In the genomic region with DNA sequence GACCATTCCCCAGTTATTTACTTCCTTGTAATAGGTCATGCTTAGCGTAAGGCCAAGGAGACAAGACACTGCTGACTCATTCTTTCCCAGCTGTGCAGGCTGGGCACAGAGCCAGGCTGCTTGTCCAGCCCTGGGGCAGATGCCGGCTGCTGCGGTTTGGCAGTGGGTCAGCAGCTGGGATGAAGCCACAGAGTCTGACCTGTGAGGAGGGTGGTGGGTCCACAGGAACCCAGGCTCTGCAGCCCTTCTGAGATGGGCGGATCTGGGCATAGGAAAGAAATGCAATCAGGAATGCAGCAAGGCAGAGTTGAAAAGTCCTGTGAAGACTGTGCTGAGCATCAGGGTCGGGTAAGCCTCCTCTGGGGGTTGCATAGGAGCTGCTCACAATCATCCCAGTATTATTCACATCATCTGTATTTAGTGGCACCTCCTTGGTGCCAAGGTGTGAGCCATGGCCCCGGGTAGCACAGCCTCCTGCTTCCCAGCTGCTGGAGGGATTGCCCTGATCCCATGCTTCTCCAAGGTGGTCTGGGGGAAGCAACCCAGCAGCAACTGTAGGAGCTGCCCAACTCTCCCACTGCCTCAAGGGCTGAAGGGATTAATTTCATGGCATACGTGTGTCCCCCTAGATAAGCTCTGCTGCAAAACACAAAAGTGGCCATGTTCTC, we compare ENCODE assay signal across 9 cellular contexts.
A peak's percentile ranks its signal among the peaks of the same experiment; 100 is the strongest.
DNase-seq lines count a peak whose midpoint lies in the region; ATAC-seq and TF ChIP-seq lines count a peak whose summit lies in the region.
"Had no signal": no experiment of that assay in that cellular context is flagged by ENCODE, and none has a peak within 500 bp of the region (broad histone marks: within the 10 kb centered on the region; RNA-seq: fewer than 3 reads in every experiment).

No MANE protein-coding gene starts in this region.

- no peaks in the 10 kb centered on the region for H3K36me3 ChIP-seq in HCT116 (ENCODE audit: control insufficient read depth in 1 of 2, insufficient read depth in 2 of 2, low read length in 2 of 2)
- no peaks in the 10 kb centered on the region for H3K36me3 ChIP-seq in lower lobe of right lung
- H3K36me3 ChIP-seq in uterus, result no peaks in the 10 kb centered on the region

- POLR2A ChIA-PET in HCT116 (lab: Charles Lee), result interaction anchor here (0.6 kb wide), 1 partner anchor 1312 kb away, joined by 3 read pairs; no protein-coding TSS in a partner anchor

- H3K9me3 Mint-ChIP-seq in stimulated activated memory B cell treated with anti-CD40 and anti-IgM and Interleukin-4, amounts not matched to agents 10 μg/mL and 1 μg/mL and 100 μg/mL, for 72 hours, result no peaks in the 10 kb centered on the region

- peaks cover 57% of the 10 kb centered on the region for H3K27me3 Mint-ChIP-seq in stimulated activated memory B cell treated with anti-CD40 and anti-IgM and Interleukin-4, amounts not matched to agents 10 μg/mL and 1 μg/mL and 100 μg/mL, for 72 hours

- no peak overlapping the region for H2AFZ ChIP-seq in HCT116 (ENCODE audit: low read depth, low read length, poor library complexity, severe bottlenecking)

- H3K9me2 ChIP-seq in HCT116 (ENCODE audit: insufficient read depth), result no peaks in the 10 kb centered on the region

- no TSS peak for BruUV-seq in HCT116 (replicated peaks; lab: Mats Ljungman, UMichigan)

- H4K20me1 ChIP-seq in HCT116 (ENCODE audit: insufficient read depth), result no peaks in the 10 kb centered on the region

- peaks cover 32% of the 10 kb centered on the region for H3K4me1 Mint-ChIP-seq in stimulated activated memory B cell treated with anti-CD40 and anti-IgM and Interleukin-4, amounts not matched to agents 10 μg/mL and 1 μg/mL and 100 μg/mL, for 72 hours

- H3K9ac ChIP-seq in HCT116 (ENCODE audit: low read length), result no peak overlapping the region

- peak overlapping the region; percentile 39 for H3K4me2 ChIP-seq in HCT116 (ENCODE audit: low read length)

- H3K27me3 ChIP-seq in HCT116 (ENCODE audit: insufficient read depth, low read length) (peaks cover 60% of the 10 kb centered on the region), lower lobe of right lung (ENCODE audit: low read depth) (no peaks in the 10 kb centered on the region), uterus (no peaks in the 10 kb centered on the region)

- CTCF ChIA-PET in HCT116 (lab: Charles Lee), result no interaction called here

- H3K36me3 Mint-ChIP-seq in stimulated activated memory B cell treated with anti-CD40 and anti-IgM and Interleukin-4, amounts not matched to agents 10 μg/mL and 1 μg/mL and 100 μg/mL, for 72 hours, result no peaks in the 10 kb centered on the region

- DNase-seq in EL, result peak; percentile 86
- peak; percentile 81 for DNase-seq in HCT116 (ENCODE audit: low read depth, low spot score)
- peak; percentile 43 to 60 for DNase-seq in NCI-H1930 (lab: John Stamatoyannopoulos, UW)
- peak; percentile 90 for DNase-seq in coronary artery (ENCODE audit: low spot score)
- peak; percentile 91 for DNase-seq in lower lobe of right lung
- peak; percentile 84 to 88 for DNase-seq in uterus
- DNase-seq in activated CD4-positive, alpha-beta T cell treated with anti-CD3 and anti-CD28 coated beads, Interleukin-2, amount 50 U/mL, for 48 hours, result no peak

- H3K4me3 Mint-ChIP-seq in stimulated activated memory B cell treated with anti-CD40 and anti-IgM and Interleukin-4, amounts not matched to agents 10 μg/mL and 1 μg/mL and 100 μg/mL, for 72 hours, result no peak overlapping the region
- H3K4me3 Mint-ChIP-seq: neural crest cell had no signal

- H3K4me3 ChIP-seq in HCT116 (replicated peaks in 1 of 2; ENCODE audit: low read depth in 1 of 2, low read length in 2 of 2), result no peak overlapping the region
- H3K4me3 ChIP-seq in coronary artery, result no peak overlapping the region
- no peak overlapping the region for H3K4me3 ChIP-seq in lower lobe of right lung
- no peak overlapping the region for H3K4me3 ChIP-seq in uterus

- intact Hi-C loops in HCT116 (cut with micrococcal nuclease) (no loop called here), lower lobe of right lung (cut with DNase I) (no loop called here), uterus (cut with DNase I; ENCODE audit: low total_unique reads) (no loop called here)

- no peak overlapping the region for H3K27ac Mint-ChIP-seq in stimulated activated memory B cell treated with anti-CD40 and anti-IgM and Interleukin-4, amounts not matched to agents 10 μg/mL and 1 μg/mL and 100 μg/mL, for 72 hours

- H3K9me3 ChIP-seq in HCT116 (ENCODE audit: control insufficient read depth in 1 of 2, insufficient read depth in 1 of 2, low read depth in 1 of 2, low read length in 2 of 2) (no peaks in the 10 kb centered on the region), lower lobe of right lung (no peaks in the 10 kb centered on the region), uterus (no peaks in the 10 kb centered on the region)

- TF ChIP-seq POLR2A in HCT116 (IDR thresholded peaks at IDR 0.05; ENCODE audit: borderline replicate concordance, extremely low read depth, insufficient read depth, insufficient read length) (no peak), uterus (IDR thresholded peaks at IDR 0.05) (no peak)

- no peak for TF ChIP-seq RAD21 in HCT116 (IDR thresholded peaks at IDR 0.05; ENCODE audit: low read depth)

- no peak for TF ChIP-seq CTCF in HCT116 (IDR thresholded peaks at IDR 0.05 in 2 of 3, conservative IDR thresholded peaks at IDR 0.05 in 1 of 3; ENCODE audit: borderline replicate concordance in 1 of 3, insufficient read depth in 1 of 3, low read depth in 2 of 3, low read length in 2 of 3)
- TF ChIP-seq CTCF in coronary artery (IDR thresholded peaks at IDR 0.05), result no peak
- no peak for TF ChIP-seq CTCF in lower lobe of right lung (IDR thresholded peaks at IDR 0.05)
- TF ChIP-seq CTCF in uterus (IDR thresholded peaks at IDR 0.05), result no peak

- ATAC-seq in HCT116, result peak; percentile 87
- ATAC-seq in lower lobe of right lung, result peak; percentile 86
- ATAC-seq in stimulated activated memory B cell treated with anti-CD40 and anti-IgM and Interleukin-4, amounts not matched to agents 10 μg/mL and 1 μg/mL and 100 μg/mL, for 72 hours, result no peak

- no peaks in the 10 kb centered on the region for H3K79me2 ChIP-seq in HCT116 (ENCODE audit: insufficient read depth, low read length)

- RAD21 ChIA-PET in HCT116 (lab: Charles Lee; ENCODE audit: low non-redundant PET in 1 of 2, low total read pairs in 2 of 2, uncharacterized antibody in 2 of 2, unreplicated experiment in 2 of 2), result no interaction called here

- no peak overlapping the region for H3K27ac ChIP-seq in HCT116 (ENCODE audit: low read depth, low read length)
- no peak overlapping the region for H3K27ac ChIP-seq in coronary artery
- no peak overlapping the region for H3K27ac ChIP-seq in lower lobe of right lung
- H3K27ac ChIP-seq in uterus, result no peak overlapping the region

- peaks cover 13% of the 10 kb centered on the region in 2 experiments for H3K4me1 ChIP-seq in HCT116 (ENCODE audit: control insufficient read depth in 1 of 2, insufficient read depth in 2 of 2, low read length in 2 of 2)
- peaks cover 50% of the 10 kb centered on the region for H3K4me1 ChIP-seq in lower lobe of right lung
- peaks cover 0 to 10% of the 10 kb centered on the region in 2 donors for H3K4me1 ChIP-seq in uterus

TF ChIP-seq in HCT116, 20 proteins besides CTCF, POLR2A, EP300 and RAD21 (continues in another document):
- TF ChIP-seq, protein P1, sequence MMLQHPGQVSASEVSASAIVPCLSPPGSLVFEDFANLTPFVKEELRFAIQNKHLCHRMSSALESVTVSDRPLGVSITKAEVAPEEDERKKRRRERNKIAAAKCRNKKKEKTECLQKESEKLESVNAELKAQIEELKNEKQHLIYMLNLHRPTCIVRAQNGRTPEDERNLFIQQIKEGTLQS (IDR thresholded peaks at IDR 0.05), result peak; percentile 68; the same call in 1 of the 2 replicates
- TF ChIP-seq EGR1 (IDR thresholded peaks at IDR 0.05; ENCODE audit: low read depth) (no peak), POLR2AphosphoS5 (IDR thresholded peaks at IDR 0.05; ENCODE audit: low read depth, low read length) (peak; percentile 89), CEBPB (IDR thresholded peaks at IDR 0.05; ENCODE audit: low read depth) (no peak; the same call in 1 of the 2 replicates), REST (IDR thresholded peaks at IDR 0.05; ENCODE audit: low read depth) (no peak), YY1 (IDR thresholded peaks at IDR 0.05; ENCODE audit: extremely low read depth, insufficient replicate concordance, low read depth, low read length) (peak; percentile 50), SRF (IDR thresholded peaks at IDR 0.05; ENCODE audit: low read depth) (peak; percentile 67; the same call in 1 of the 2 replicates), EZH2 (IDR thresholded peaks at IDR 0.05) (no peak), ZNF274 (IDR thresholded peaks at IDR 0.05; ENCODE audit: low read depth, low read length) (no peak)

Comparison
In these comparisons a context has a peak if more than half of its experiments do, and no peak if none do; other contexts are left out.
1. DNase-seq: peak in EL (single experiment), HCT116 (single experiment), NCI-H1930 (2 of 2), coronary artery (single experiment), lower lobe of right lung (single experiment) and uterus (2 of 2); none in activated CD4-positive, alpha-beta T cell treated with anti-CD3 and anti-CD28 coated beads, Interleukin-2, amount 50 U/mL, for 48 hours (0 of 2).